1 cellular context compared by ENCODE assay signal in the genomic region with DNA sequence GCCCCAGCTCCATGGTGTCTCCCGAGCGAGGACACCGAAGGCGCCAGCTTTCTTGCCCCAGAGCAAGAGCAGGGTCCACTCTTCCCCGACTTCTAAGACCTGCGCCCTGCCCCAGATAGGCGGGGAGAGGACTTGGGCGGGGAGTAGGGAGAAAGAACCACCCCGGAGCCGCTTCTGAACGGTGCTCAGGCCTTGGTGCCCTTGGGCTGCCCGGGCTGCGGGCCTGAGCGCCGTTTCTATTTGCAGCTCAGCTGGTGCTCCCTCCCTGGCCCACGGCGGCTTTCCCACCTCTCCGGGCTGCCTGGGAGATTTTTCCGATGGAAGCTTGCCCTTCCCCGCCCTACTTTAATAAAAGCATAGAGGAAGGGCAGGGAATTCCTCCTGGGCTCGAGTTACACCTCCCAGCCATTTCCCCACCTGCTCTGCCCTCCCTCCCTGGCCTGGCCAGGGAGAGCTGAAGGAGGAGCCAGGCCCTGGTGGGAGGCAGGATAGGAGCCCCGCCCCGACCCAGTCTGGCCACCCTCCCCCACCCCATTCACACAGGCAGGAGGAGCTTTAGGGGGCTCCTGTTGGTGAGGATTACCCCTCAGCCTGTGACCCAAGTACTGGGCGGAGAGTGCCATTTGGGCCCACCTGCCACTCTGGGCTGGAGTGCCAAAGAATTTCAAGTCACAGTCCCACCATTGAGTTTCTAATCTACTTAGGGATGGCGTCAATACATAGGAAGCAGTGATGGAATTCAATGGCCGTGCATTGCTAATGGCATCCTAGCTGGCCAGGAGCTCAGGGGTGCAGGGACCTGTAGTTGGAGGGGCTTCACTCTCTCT.
TF ChIP-seq lines count a peak whose summit lies in the region.

No MANE protein-coding gene starts in this region.

TF ChIP-seq in H1, 55 proteins besides CTCF, POLR2A, EP300 and RAD21:
- TF ChIP-seq FOSL1 (IDR thresholded peaks at IDR 0.05; ENCODE audit: insufficient read depth, low read depth, low read length) (no peak), CHD1 (IDR thresholded peaks at IDR 0.05; ENCODE audit: low read depth, low read length) (no peak), EZH2 (IDR thresholded peaks at IDR 0.05; ENCODE audit: low read depth, low read length, severe bottlenecking) (no peak), CTBP2 (IDR thresholded peaks at IDR 0.05; ENCODE audit: borderline replicate concordance, insufficient read depth, insufficient read length, low read length) (no peak), CREB1 (IDR thresholded peaks at IDR 0.05) (no peak), TEAD4 (IDR thresholded peaks at IDR 0.05; ENCODE audit: low read depth, low read length) (peak; percentile 57; the same call in 1 of the 2 replicates), YY1 (IDR thresholded peaks at IDR 0.05; ENCODE audit: low read depth, low read length) (peak; percentile 80), TCF12 (IDR thresholded peaks at IDR 0.05; ENCODE audit: low read depth, low read length) (0 out of 2 replicates have a peak, but pooled peaks have one; percentile 34), SIN3A (conservative IDR thresholded peaks at IDR 0.05 in 1 of 2, IDR thresholded peaks at IDR 0.05 in 1 of 2; ENCODE audit: low read depth in 1 of 2, low read length in 2 of 2) (0 out of 4 replicates have a peak, but pooled peaks of 1 of the 2 experiments have one; percentile 15), SUZ12 (IDR thresholded peaks at IDR 0.05; ENCODE audit: low read length) (no peak)
- TF ChIP-seq, protein P1, sequence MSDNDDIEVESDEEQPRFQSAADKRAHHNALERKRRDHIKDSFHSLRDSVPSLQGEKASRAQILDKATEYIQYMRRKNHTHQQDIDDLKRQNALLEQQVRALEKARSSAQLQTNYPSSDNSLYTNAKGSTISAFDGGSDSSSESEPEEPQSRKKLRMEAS (IDR thresholded peaks at IDR 0.05): 0 out of 2 replicates have a peak, but pooled peaks have one; percentile 11
